ENCODE assay signal across 16 cellular contexts in genomic region chr16:66904846-66905632, GRCh38. TPM values are rescaled to one million over a fixed set of nuclear protein-coding genes. Genes with fewer than 3 reads are reported as not detected.
A peak's percentile ranks its signal among the peaks of the same experiment; 100 is the strongest.
DNase-seq lines count a peak whose midpoint lies in the region; ATAC-seq and TF ChIP-seq lines count a peak whose summit lies in the region.
"Had no signal": no experiment of that assay in that cellular context is flagged by ENCODE, and none has a peak within 500 bp of the region (broad histone marks: within the 10 kb centered on the region; RNA-seq: fewer than 3 reads in every experiment).

No MANE protein-coding gene starts in this region.

- H3K36me3 ChIP-seq in heart left ventricle, result no peaks in the 10 kb centered on the region
- H3K36me3 ChIP-seq: tibial nerve had no signal

- no peaks in the 10 kb centered on the region for H3K27me3 ChIP-seq in heart left ventricle
- H3K27me3 ChIP-seq: tibial nerve had no signal

- peak overlapping the region; percentile 17 to 58 (median 46) for H3K4me3 ChIP-seq in heart left ventricle
- H3K4me3 ChIP-seq: A549, skin epidermis, tibial nerve had no signal

- H3K4me3 Mint-ChIP-seq in nephron, result peak overlapping the region in 1 of 3 experiments; percentile 30
- H3K4me3 Mint-ChIP-seq: activated T-helper 17 cell treated with anti-CD3 and anti-CD28 coated beads, Interleukin-2, amount 50 U/mL, for 72 hours; naive thymus-derived CD8-positive, alpha-beta T cell had no signal

- no peaks in the 10 kb centered on the region for H3K9me3 ChIP-seq in heart left ventricle
- H3K9me3 ChIP-seq: A549, tibial nerve had no signal

- peaks cover 42% of the 10 kb centered on the region for H3K4me1 Mint-ChIP-seq in nephron

- ATAC-seq in Right ventricle myocardium inferior (peak; percentile 32), heart left ventricle (peak; percentile 1 to 39 (median 22)), HG03045 (IDR thresholded peaks at IDR 0.05; ENCODE audit: unreplicated experiment) (no peak), GM21737 (IDR thresholded peaks at IDR 0.05; ENCODE audit: unreplicated experiment) (no peak)
- ATAC-seq: A549 had no signal

- WGBS in heart left ventricle, 4 donors, result 32 to 50% (median 37%) methylated on average over 11 to 16 of the region's 16 CpGs

- TF ChIP-seq CTCF in heart left ventricle (IDR thresholded peaks at IDR 0.05) (no peak), nephron (IDR thresholded peaks at IDR 0.05; ENCODE audit: unreplicated experiment in 3 of 3) (no peak)

- peak overlapping the region; percentile 59 to 91 (median 78) for H3K27ac Mint-ChIP-seq in nephron
- H3K27ac Mint-ChIP-seq: activated T-helper 17 cell treated with anti-CD3 and anti-CD28 coated beads, Interleukin-2, amount 50 U/mL, for 72 hours had no signal

- H3K27me3 Mint-ChIP-seq in nephron (ENCODE audit: low read depth), result peaks cover 8% of the 10 kb centered on the region
- H3K27me3 Mint-ChIP-seq: activated T-helper 17 cell treated with anti-CD3 and anti-CD28 coated beads, Interleukin-2, amount 50 U/mL, for 72 hours; naive thymus-derived CD8-positive, alpha-beta T cell had no signal

- H3K27ac ChIP-seq in heart left ventricle, result peak overlapping the region; percentile 77 to 100 (median 96)
- H3K27ac ChIP-seq: A549 had no signal

- TF ChIP-seq POLR2A in heart left ventricle (IDR thresholded peaks at IDR 0.05), result peak in 1 of 2 donors; percentile 65

- intact Hi-C loops in Right ventricle myocardium inferior (cut with DNase I) (loop anchor here (1.0 to 5.0 kb wide), 2 partner anchors 32 to 256 kb away; partner anchors contain the start of gene CES2), cardiac septum (cut with DNase I) (no loop called here), heart left ventricle (cut with DNase I) (no loop called here)

- H3K9me3 Mint-ChIP-seq in nephron, result no peaks in the 10 kb centered on the region
- H3K9me3 Mint-ChIP-seq: activated T-helper 17 cell treated with anti-CD3 and anti-CD28 coated beads, Interleukin-2, amount 50 U/mL, for 72 hours; naive thymus-derived CD8-positive, alpha-beta T cell had no signal

- peaks cover 0 to 79% (median 46%) of the 10 kb centered on the region in 12 donors for H3K4me1 ChIP-seq in heart left ventricle

- DNase-seq in Right ventricle myocardium inferior (ENCODE audit: missing footprints), result no peak
- DNase-seq in cardiac septum (ENCODE audit: low spot score), result no peak
- peak in 4 of 5 donors; percentile 47 to 69 (median 58) for DNase-seq in heart left ventricle
- DNase-seq in CD1c-positive myeloid dendritic cell (ENCODE audit: extremely low spot score), result no peak
- no peak for DNase-seq in stimulated activated CD4-positive, alpha-beta T cell treated with anti-CD3 and anti-CD28 coated beads, Interleukin-12 subunit alpha, Interleukin-12 subunit beta, amount 100 ng/mL, for 4 hours
- DNase-seq: NCI-H2171, SW 1271 had no signal

- no peaks in the 10 kb centered on the region for H3K36me3 Mint-ChIP-seq in nephron (ENCODE audit: low read depth)
- H3K36me3 Mint-ChIP-seq: naive thymus-derived CD8-positive, alpha-beta T cell had no signal

RNA-seq across cellular contexts. Expression of gene CDH16, which starts 13.6 kb away (rescaled TPM):
- total RNA-seq in Right ventricle myocardium inferior, result 0.16 TPM
- total RNA-seq in cardiac septum, result 0.35 TPM
- total RNA-seq in heart left ventricle, result under 1 TPM in 4 of 9 donors, not detected in 5; 0.13 to 0.44 (median 0.17) TPM
- polyA plus RNA-seq in heart left ventricle, result 1 to 10 TPM in 1 of 2 donors, under 1 TPM in 1; 0.08 to 1.6 TPM
- total RNA-seq: activated T-helper 17 cell treated with anti-CD3 and anti-CD28 coated beads, Interleukin-2, amount 50 U/mL, for 72 hours; endothelial cell of umbilical vein; naive thymus-derived CD8-positive, alpha-beta T cell had no signal
- polyA plus RNA-seq: endothelial cell of umbilical vein; naive thymus-derived CD8-positive, alpha-beta T cell had no signal

RNA-seq across cellular contexts. Expression of gene RRAD, which starts 20.3 kb away (rescaled TPM):
- total RNA-seq in Right ventricle myocardium inferior (84.3 TPM), cardiac septum (245 TPM), heart left ventricle (100 to 1,000 TPM in 7 of 9 donors, 10 to 100 TPM in 2; 57.5 to 298 (median 143) TPM)
- 100 to 1,000 TPM; 152 to 277 TPM for polyA plus RNA-seq in heart left ventricle
- polyA plus RNA-seq: naive thymus-derived CD8-positive, alpha-beta T cell had no signal

RNA-seq across cellular contexts. Expression of gene PDP2, which starts 24.7 kb away (rescaled TPM):
- total RNA-seq in Right ventricle myocardium inferior (3.1 TPM), cardiac septum (2.7 TPM), heart left ventricle (1 to 10 TPM; 2.1 to 7.5 (median 3.9) TPM)
- polyA plus RNA-seq in heart left ventricle, result 1 to 10 TPM; 1.1 to 3.2 TPM

RNA-seq across cellular contexts. Expression of gene CIAO2B, which starts 29.2 kb away (rescaled TPM):
- total RNA-seq in Right ventricle myocardium inferior (127 TPM), cardiac septum (118 TPM), heart left ventricle (100 to 1,000 TPM; 103 to 188 (median 110) TPM)
- 100 to 1,000 TPM; 265 to 669 TPM for polyA plus RNA-seq in heart left ventricle

RNA-seq across cellular contexts. Expression of gene CES2, which starts 30.3 kb away (rescaled TPM):
- total RNA-seq in Right ventricle myocardium inferior (126 TPM), cardiac septum (64.0 TPM), heart left ventricle (100 to 1,000 TPM in 4 of 9 donors, 10 to 100 TPM in 5; 56.0 to 157 (median 78.8) TPM)
- polyA plus RNA-seq in heart left ventricle, result 100 to 1,000 TPM in 1 of 2 donors, 10 to 100 TPM in 1; 40.9 to 125 TPM

Comparison
In these comparisons a context has a peak if more than half of its experiments do, and no peak if none do; other contexts are left out.
1. DNase-seq: peak in heart left ventricle (4 of 5); none in Right ventricle myocardium inferior (single experiment), cardiac septum (single experiment), CD1c-positive myeloid dendritic cell (single experiment) and stimulated activated CD4-positive, alpha-beta T cell treated with anti-CD3 and anti-CD28 coated beads, Interleukin-12 subunit alpha, Interleukin-12 subunit beta, amount 100 ng/mL, for 4 hours (single experiment).
2. ATAC-seq: peak in Right ventricle myocardium inferior (single experiment) and heart left ventricle (4 of 4); none in HG03045 (single experiment) and GM21737 (single experiment).